Comparison of ENCODE assay signal across 12 cellular contexts in genomic region chr16:88854306-88855111, GRCh38. TPM values are rescaled to one million over a fixed set of nuclear protein-coding genes. Genes with fewer than 3 reads are reported as not detected.
DNase-seq lines count a peak whose midpoint lies in the region; ATAC-seq and TF ChIP-seq lines count a peak whose summit lies in the region.
"Had no signal": no experiment of that assay in that cellular context is flagged by ENCODE, and none has a peak within 500 bp of the region (broad histone marks: within the 10 kb centered on the region; RNA-seq: fewer than 3 reads in every experiment).

No MANE protein-coding gene starts in this region.

- no peak for TF ChIP-seq POLR2A in HCT116 (IDR thresholded peaks at IDR 0.05; ENCODE audit: borderline replicate concordance, extremely low read depth, insufficient read depth, insufficient read length)

- H3K27ac ChIP-seq in CD4-positive, CD25-positive, alpha-beta regulatory T cell (ENCODE audit: insufficient read depth, low read length, poor library complexity, severe bottlenecking) = no peak overlapping the region
- H3K27ac ChIP-seq in HCT116 (ENCODE audit: low read depth, low read length) = no peak overlapping the region; the same call in 1 of the 2 replicates

- H2AFZ ChIP-seq in HCT116 (ENCODE audit: low read depth, low read length, poor library complexity, severe bottlenecking) = no peak overlapping the region

- TF ChIP-seq CTCF in HCT116 (IDR thresholded peaks at IDR 0.05 in 2 of 3, conservative IDR thresholded peaks at IDR 0.05 in 1 of 3; ENCODE audit: borderline replicate concordance in 1 of 3, insufficient read depth in 1 of 3, low read depth in 2 of 3, low read length in 2 of 3) (no peak), mesothelial cell of epicardium (IDR thresholded peaks at IDR 0.05; ENCODE audit: unreplicated experiment) (no peak)

- H3K4me2 ChIP-seq in HCT116 (ENCODE audit: low read length) = peak overlapping the region; percentile 22; the same call in 1 of the 2 replicates

- H3K4me3 Mint-ChIP-seq in CD4-positive, CD25-positive, alpha-beta regulatory T cell = peak overlapping the region; percentile 81 to 90 (median 86)
- peak overlapping the region; percentile 56 for H3K4me3 Mint-ChIP-seq in activated CD8-positive, alpha-beta T cell treated with anti-CD3 and anti-CD28 coated beads, Interleukin-2, amount 10 ng/mL, durations not matched to agents 7 days and 5 days
- peak overlapping the region; percentile 63 for H3K4me3 Mint-ChIP-seq in mesothelial cell of epicardium

- no TSS peak for BruUV-seq in HCT116 (replicated peaks; lab: Mats Ljungman, UMichigan)

- no peaks in the 10 kb centered on the region for H4K20me1 ChIP-seq in HCT116 (ENCODE audit: insufficient read depth)

- H3K4me1 ChIP-seq in CD4-positive, CD25-positive, alpha-beta regulatory T cell (ENCODE audit: control insufficient read depth, insufficient read depth, low read length, poor library complexity, severe bottlenecking) = peaks cover 36% of the 10 kb centered on the region
- peaks cover 19 to 26% of the 10 kb centered on the region in 2 experiments for H3K4me1 ChIP-seq in HCT116 (ENCODE audit: control insufficient read depth in 1 of 2, insufficient read depth in 2 of 2, low read length in 2 of 2)

- TF ChIP-seq RAD21 in HCT116 (IDR thresholded peaks at IDR 0.05; ENCODE audit: low read depth) = no peak

- POLR2A ChIA-PET in HCT116 (lab: Charles Lee) = no interaction called here
- POLR2A ChIA-PET in activated CD8-positive, alpha-beta T cell treated with anti-CD3 and anti-CD28 coated beads, Interleukin-2, amount 10 ng/mL, durations not matched to agents 7 days and 5 days (lab: Charles Lee) = interaction anchor here (0.5 to 0.9 kb wide), 2 partner anchors 9 to 805 kb away, joined by 3 read pairs; no protein-coding TSS in a partner anchor

- no peaks in the 10 kb centered on the region for H3K27me3 ChIP-seq in CD4-positive, CD25-positive, alpha-beta regulatory T cell (ENCODE audit: control insufficient read depth, insufficient read depth, low read length)
- no peaks in the 10 kb centered on the region for H3K27me3 ChIP-seq in HCT116 (ENCODE audit: insufficient read depth, low read length)

- DNase-seq in CD4-positive, CD25-positive, alpha-beta regulatory T cell = peak in 2 of 3 donors; percentile 14 to 32
- no peak for DNase-seq in HCT116 (ENCODE audit: low read depth, low spot score)
- peak; percentile 46 for DNase-seq in activated CD8-positive, alpha-beta T cell treated with anti-CD3 and anti-CD28 coated beads, Interleukin-2, amount 10 ng/mL, durations not matched to agents 7 days and 5 days
- no peak for DNase-seq in mesothelial cell of epicardium (ENCODE audit: low spot score in 2 of 2, unreplicated experiment in 2 of 2)
- DNase-seq in NCI-H1417 (lab: John Stamatoyannopoulos, UW) = no peak
- no peak for DNase-seq in NK-92 treated with Interleukin-12 subunit alpha and Interleukin-12 subunit beta, amount 100 ng/mL, for 24 hours (lab: John Stamatoyannopoulos, UW)
- DNase-seq: activated CD4-positive, CD25-positive, alpha-beta regulatory T cell; cortex of kidney; glutamatergic neuron had no signal

- ATAC-seq in CD4-positive, CD25-positive, alpha-beta regulatory T cell (ENCODE audit: low read depth in 2 of 2) = no peak
- ATAC-seq in HCT116 = no peak
- ATAC-seq in activated CD8-positive, alpha-beta T cell treated with anti-CD3 and anti-CD28 coated beads, Interleukin-2, amount 10 ng/mL, durations not matched to agents 7 days and 5 days = no peak
- ATAC-seq in HG02623 (IDR thresholded peaks at IDR 0.05; ENCODE audit: unreplicated experiment) = no peak
- ATAC-seq in GM19023 (IDR thresholded peaks at IDR 0.05; ENCODE audit: unreplicated experiment) = no peak

- H3K27ac Mint-ChIP-seq in CD4-positive, CD25-positive, alpha-beta regulatory T cell = peak overlapping the region in 2 of 3 donors; percentile 63 to 88
- H3K27ac Mint-ChIP-seq in activated CD8-positive, alpha-beta T cell treated with anti-CD3 and anti-CD28 coated beads, Interleukin-2, amount 10 ng/mL, durations not matched to agents 7 days and 5 days = peak overlapping the region; percentile 43
- H3K27ac Mint-ChIP-seq in mesothelial cell of epicardium = no peak overlapping the region
- H3K27ac Mint-ChIP-seq: type B pancreatic cell had no signal

- peaks cover 4 to 46% (median 16%) of the 10 kb centered on the region in 4 donors for H3K4me1 Mint-ChIP-seq in CD4-positive, CD25-positive, alpha-beta regulatory T cell
- peaks cover 28% of the 10 kb centered on the region for H3K4me1 Mint-ChIP-seq in activated CD8-positive, alpha-beta T cell treated with anti-CD3 and anti-CD28 coated beads, Interleukin-2, amount 10 ng/mL, durations not matched to agents 7 days and 5 days (ENCODE audit: low read depth)
- peaks cover 14% of the 10 kb centered on the region for H3K4me1 Mint-ChIP-seq in mesothelial cell of epicardium

- no peaks in the 10 kb centered on the region for H3K9me3 ChIP-seq in CD4-positive, CD25-positive, alpha-beta regulatory T cell (ENCODE audit: control insufficient read depth in 2 of 2, low read length in 2 of 2)
- no peaks in the 10 kb centered on the region for H3K9me3 ChIP-seq in HCT116 (ENCODE audit: control insufficient read depth in 1 of 2, insufficient read depth in 1 of 2, low read depth in 1 of 2, low read length in 2 of 2)

- peaks cover 6% of the 10 kb centered on the region for H3K36me3 ChIP-seq in CD4-positive, CD25-positive, alpha-beta regulatory T cell (ENCODE audit: control insufficient read depth, insufficient read depth, low read length)
- peaks cover 9% of the 10 kb centered on the region in 2 experiments; a peak in 3 of 4 replicates for H3K36me3 ChIP-seq in HCT116 (ENCODE audit: control insufficient read depth in 1 of 2, insufficient read depth in 2 of 2, low read length in 2 of 2)

- intact Hi-C loops in HCT116 (cut with micrococcal nuclease) = no loop called here

- CTCF ChIA-PET in HCT116 (lab: Charles Lee) = no interaction called here
- CTCF ChIA-PET in activated CD8-positive, alpha-beta T cell treated with anti-CD3 and anti-CD28 coated beads, Interleukin-2, amount 10 ng/mL, durations not matched to agents 7 days and 5 days (lab: Charles Lee) = no interaction called here

- no peaks in the 10 kb centered on the region for H3K27me3 Mint-ChIP-seq in CD4-positive, CD25-positive, alpha-beta regulatory T cell
- no peaks in the 10 kb centered on the region for H3K27me3 Mint-ChIP-seq in activated CD8-positive, alpha-beta T cell treated with anti-CD3 and anti-CD28 coated beads, Interleukin-2, amount 10 ng/mL, durations not matched to agents 7 days and 5 days (ENCODE audit: low read depth)
- H3K27me3 Mint-ChIP-seq in mesothelial cell of epicardium (ENCODE audit: low read depth) = no peaks in the 10 kb centered on the region
- H3K27me3 Mint-ChIP-seq: type B pancreatic cell had no signal

- no peaks in the 10 kb centered on the region for H3K9me3 Mint-ChIP-seq in CD4-positive, CD25-positive, alpha-beta regulatory T cell
- no peaks in the 10 kb centered on the region for H3K9me3 Mint-ChIP-seq in activated CD8-positive, alpha-beta T cell treated with anti-CD3 and anti-CD28 coated beads, Interleukin-2, amount 10 ng/mL, durations not matched to agents 7 days and 5 days (ENCODE audit: insufficient read depth)
- no peaks in the 10 kb centered on the region for H3K9me3 Mint-ChIP-seq in mesothelial cell of epicardium
- H3K9me3 Mint-ChIP-seq: type B pancreatic cell had no signal

- H3K36me3 Mint-ChIP-seq in CD4-positive, CD25-positive, alpha-beta regulatory T cell = no peaks in the 10 kb centered on the region
- peaks cover 11% of the 10 kb centered on the region for H3K36me3 Mint-ChIP-seq in activated CD8-positive, alpha-beta T cell treated with anti-CD3 and anti-CD28 coated beads, Interleukin-2, amount 10 ng/mL, durations not matched to agents 7 days and 5 days (ENCODE audit: low read depth)
- H3K36me3 Mint-ChIP-seq in mesothelial cell of epicardium = peaks cover 3% of the 10 kb centered on the region
- H3K36me3 Mint-ChIP-seq: type B pancreatic cell had no signal

- no peaks in the 10 kb centered on the region for H3K9me2 ChIP-seq in HCT116 (ENCODE audit: insufficient read depth)

- no peak overlapping the region for H3K4me3 ChIP-seq in CD4-positive, CD25-positive, alpha-beta regulatory T cell (ENCODE audit: low read depth, low read length)
- H3K4me3 ChIP-seq in HCT116 (replicated peaks in 1 of 2; ENCODE audit: low read depth in 1 of 2, low read length in 2 of 2) = no peak overlapping the region

- peaks cover 29% of the 10 kb centered on the region for H3K79me2 ChIP-seq in HCT116 (ENCODE audit: insufficient read depth, low read length)

- RAD21 ChIA-PET in HCT116 (lab: Charles Lee; ENCODE audit: low non-redundant PET in 1 of 2, low total read pairs in 2 of 2, uncharacterized antibody in 2 of 2, unreplicated experiment in 2 of 2) = interaction anchor here in 1 of 2 experiments (0.7 kb wide), 1 partner anchor 313 kb away, joined by 4 read pairs; no protein-coding TSS in a partner anchor

- H3K9ac ChIP-seq in HCT116 (ENCODE audit: low read length) = no peak overlapping the region

RNA-seq across cellular contexts. Expression of gene GALNS, which starts 2.2 kb away (rescaled TPM):
- total RNA-seq in CD4-positive, CD25-positive, alpha-beta regulatory T cell = 63.1 TPM
- polyA plus RNA-seq in CD4-positive, CD25-positive, alpha-beta regulatory T cell = 10 to 100 TPM in 3 of 4 donors, 1 to 10 TPM in 1; 8.1 to 13.9 (median 11.3) TPM
- total RNA-seq in HCT116 (2021; ENCODE audit: unreplicated experiment) = 44.6 TPM
- 22.7 and 24.3 TPM in 2 replicates for polyA plus RNA-seq in HCT116 (2012)
- 10 to 100 TPM; 31.1 to 33.3 TPM for total RNA-seq in activated CD8-positive, alpha-beta T cell treated with anti-CD3 and anti-CD28 coated beads, Interleukin-2, amount 10 ng/mL, durations not matched to agents 7 days and 5 days
- 41.3 to 44.7 TPM (median 42.4 TPM) in 3 replicates for total RNA-seq in mesothelial cell of epicardium

RNA-seq across cellular contexts. Expression of gene TRAPPC2L, which starts 2.4 kb away (rescaled TPM):
- 49.5 TPM for total RNA-seq in CD4-positive, CD25-positive, alpha-beta regulatory T cell
- 100 to 1,000 TPM; 111 to 164 (median 131) TPM for polyA plus RNA-seq in CD4-positive, CD25-positive, alpha-beta regulatory T cell
- total RNA-seq in HCT116 (2021; ENCODE audit: unreplicated experiment) (94.1 TPM), mesothelial cell of epicardium (88.2 to 101 TPM (median 96.3 TPM) in 3 replicates)
- 141 and 162 TPM in 2 replicates for polyA plus RNA-seq in HCT116 (2012)
- 10 to 100 TPM; 61.2 to 65.3 TPM for total RNA-seq in activated CD8-positive, alpha-beta T cell treated with anti-CD3 and anti-CD28 coated beads, Interleukin-2, amount 10 ng/mL, durations not matched to agents 7 days and 5 days

RNA-seq across cellular contexts. Expression of gene PABPN1L, which starts 12.0 kb away (rescaled TPM):
- not detected for total RNA-seq in CD4-positive, CD25-positive, alpha-beta regulatory T cell
- not detected for polyA plus RNA-seq in CD4-positive, CD25-positive, alpha-beta regulatory T cell
- 0.57 TPM for total RNA-seq in HCT116 (2021; ENCODE audit: unreplicated experiment)
- polyA plus RNA-seq in HCT116 (2012) = 0.07 and 0.33 TPM in 2 replicates
- total RNA-seq in activated CD8-positive, alpha-beta T cell treated with anti-CD3 and anti-CD28 coated beads, Interleukin-2, amount 10 ng/mL, durations not matched to agents 7 days and 5 days = not detected
- total RNA-seq in mesothelial cell of epicardium = 0.22 to 0.41 TPM (median 0.40 TPM) in 3 replicates

RNA-seq across cellular contexts. Expression of gene APRT, which starts 42.8 kb away (rescaled TPM):
- 145 TPM for total RNA-seq in CD4-positive, CD25-positive, alpha-beta regulatory T cell
- polyA plus RNA-seq in CD4-positive, CD25-positive, alpha-beta regulatory T cell = 100 to 1,000 TPM; 370 to 489 (median 443) TPM
- total RNA-seq in HCT116 (2021; ENCODE audit: unreplicated experiment) (311 TPM), mesothelial cell of epicardium (95.9 to 99.2 TPM (median 96.2 TPM) in 3 replicates)
- 329 and 349 TPM in 2 replicates for polyA plus RNA-seq in HCT116 (2012)
- total RNA-seq in activated CD8-positive, alpha-beta T cell treated with anti-CD3 and anti-CD28 coated beads, Interleukin-2, amount 10 ng/mL, durations not matched to agents 7 days and 5 days = 100 to 1,000 TPM; 140 to 141 TPM

RNA-seq across cellular contexts. Expression of gene CDT1, which starts 50.9 kb away (rescaled TPM):
- total RNA-seq in CD4-positive, CD25-positive, alpha-beta regulatory T cell = 4.8 TPM
- polyA plus RNA-seq in CD4-positive, CD25-positive, alpha-beta regulatory T cell = 1 to 10 TPM in 2 of 4 donors, under 1 TPM in 2; 0.60 to 1.4 (median 1.2) TPM
- 160 TPM for total RNA-seq in HCT116 (2021; ENCODE audit: unreplicated experiment)
- 123 and 132 TPM in 2 replicates for polyA plus RNA-seq in HCT116 (2012)
- total RNA-seq in activated CD8-positive, alpha-beta T cell treated with anti-CD3 and anti-CD28 coated beads, Interleukin-2, amount 10 ng/mL, durations not matched to agents 7 days and 5 days = 100 to 1,000 TPM; 126 to 132 TPM
- 14.1 to 15.9 TPM (median 14.6 TPM) in 3 replicates for total RNA-seq in mesothelial cell of epicardium

Comparison
In these comparisons a context has a peak if more than half of its experiments do, and no peak if none do; other contexts are left out.
1. DNase-seq: peak in CD4-positive, CD25-positive, alpha-beta regulatory T cell (2 of 3) and activated CD8-positive, alpha-beta T cell treated with anti-CD3 and anti-CD28 coated beads, Interleukin-2, amount 10 ng/mL, durations not matched to agents 7 days and 5 days (single experiment); none in HCT116 (single experiment), mesothelial cell of epicardium (0 of 2), NCI-H1417 (0 of 3) and NK-92 treated with Interleukin-12 subunit alpha and Interleukin-12 subunit beta, amount 100 ng/mL, for 24 hours (single experiment).
2. Peak in every context shown above with its lines, with median percentiles within 50 percentile points of each other: H3K4me3 Mint-ChIP-seq.